8 cellular contexts compared by ENCODE assay signal in genomic region chr22:38272373-38273134, GRCh38. TPM values are rescaled to one million over a fixed set of nuclear protein-coding genes. Genes with fewer than 3 reads are reported as not detected.
DNase-seq lines count a peak whose midpoint lies in the region; ATAC-seq and TF ChIP-seq lines count a peak whose summit lies in the region.

Gene TMEM184B, minus strand, starts transcription at chr22:38273010. Its CDS starts 25,049 bp downstream, at chr22:38247961.

- H3K9me3 Mint-ChIP-seq in CD4-positive, CD25-positive, alpha-beta regulatory T cell, result no peaks in the 10 kb centered on the region
- no peaks in the 10 kb centered on the region for H3K9me3 Mint-ChIP-seq in T-helper 1 cell treated with Interleukin-12 subunit alpha and Interleukin-12 subunit beta and Interleukin-4 antibody, amounts not matched to agents 30 μg/mL and 1 μg/mL, for 36 hours

- TF ChIP-seq EP300 in upper lobe of left lung (IDR thresholded peaks at IDR 0.05), result no peak

- peak within 1 kb of the TSS; percentile 95 to 97 (median 97) for H3K27ac Mint-ChIP-seq in CD4-positive, CD25-positive, alpha-beta regulatory T cell
- peak within 1 kb of the TSS; percentile 95 for H3K27ac Mint-ChIP-seq in T-helper 1 cell treated with Interleukin-12 subunit alpha and Interleukin-12 subunit beta and Interleukin-4 antibody, amounts not matched to agents 30 μg/mL and 1 μg/mL, for 36 hours

- TF ChIP-seq CTCF in KMS-11 (conservative IDR thresholded peaks at IDR 0.05; ENCODE audit: low read depth, low read length), result no peak
- no peak for TF ChIP-seq CTCF in left ventricle myocardium inferior (IDR thresholded peaks at IDR 0.05; ENCODE audit: borderline replicate concordance)
- TF ChIP-seq CTCF in prostate gland (IDR thresholded peaks at IDR 0.05), result no peak
- TF ChIP-seq CTCF in upper lobe of left lung (IDR thresholded peaks at IDR 0.05), result peak in 3 of 6 experiments; percentile 4 to 17 (median 9)

- peak within 1 kb of the TSS; percentile 98 for H2AFZ ChIP-seq in KMS-11 (ENCODE audit: low read depth)

- peaks cover 11 to 59% (median 40%) of the 10 kb centered on the region in 4 donors for H3K4me1 Mint-ChIP-seq in CD4-positive, CD25-positive, alpha-beta regulatory T cell
- peaks cover 41% of the 10 kb centered on the region for H3K4me1 Mint-ChIP-seq in T-helper 1 cell treated with Interleukin-12 subunit alpha and Interleukin-12 subunit beta and Interleukin-4 antibody, amounts not matched to agents 30 μg/mL and 1 μg/mL, for 36 hours (ENCODE audit: low read depth)

- H3K27ac ChIP-seq in CD4-positive, CD25-positive, alpha-beta regulatory T cell (ENCODE audit: insufficient read depth, low read length, poor library complexity, severe bottlenecking), result peak within 1 kb of the TSS; percentile 74
- H3K27ac ChIP-seq in KMS-11, result no peak within 1 kb of the TSS
- peak within 1 kb of the TSS; percentile 97 for H3K27ac ChIP-seq in left ventricle myocardium inferior (replicated peaks)
- peak within 1 kb of the TSS; percentile 86 to 91 for H3K27ac ChIP-seq in prostate gland
- peak within 1 kb of the TSS; percentile 92 to 96 (median 94) for H3K27ac ChIP-seq in upper lobe of left lung

- no peaks in the 10 kb centered on the region for H3K9me3 ChIP-seq in CD4-positive, CD25-positive, alpha-beta regulatory T cell (ENCODE audit: control insufficient read depth in 2 of 2, low read length in 2 of 2)
- H3K9me3 ChIP-seq in left ventricle myocardium inferior (replicated peaks), result no peaks in the 10 kb centered on the region
- no peaks in the 10 kb centered on the region for H3K9me3 ChIP-seq in prostate gland
- H3K9me3 ChIP-seq in upper lobe of left lung, result no peaks in the 10 kb centered on the region

- peak within 1 kb of the TSS; percentile 93 for H3K4me3 ChIP-seq in CD4-positive, CD25-positive, alpha-beta regulatory T cell (ENCODE audit: low read depth, low read length)
- H3K4me3 ChIP-seq in KMS-11 (IDR thresholded peaks at IDR 0.05; ENCODE audit: insufficient read depth, low read depth, low read length) (no peak within 1 kb of the TSS), left ventricle myocardium inferior (peak within 1 kb of the TSS; percentile 100), prostate gland (peak within 1 kb of the TSS; percentile 94 to 98), upper lobe of left lung (peak within 1 kb of the TSS; percentile 73 to 99 (median 96))

- peaks cover 4% of the 10 kb centered on the region for H3K27me3 Mint-ChIP-seq in CD4-positive, CD25-positive, alpha-beta regulatory T cell
- peaks cover 4% of the 10 kb centered on the region for H3K27me3 Mint-ChIP-seq in T-helper 1 cell treated with Interleukin-12 subunit alpha and Interleukin-12 subunit beta and Interleukin-4 antibody, amounts not matched to agents 30 μg/mL and 1 μg/mL, for 36 hours (ENCODE audit: low read depth)

- H3K36me3 Mint-ChIP-seq in CD4-positive, CD25-positive, alpha-beta regulatory T cell, result peaks cover 5% of the 10 kb centered on the region
- no peaks in the 10 kb centered on the region for H3K36me3 Mint-ChIP-seq in T-helper 1 cell treated with Interleukin-12 subunit alpha and Interleukin-12 subunit beta and Interleukin-4 antibody, amounts not matched to agents 30 μg/mL and 1 μg/mL, for 36 hours (ENCODE audit: low read depth)

- peak; percentile 79 for TF ChIP-seq POLR2A in prostate gland (IDR thresholded peaks at IDR 0.05)
- peak in 3 of 4 donors; percentile 87 to 94 (median 93) for TF ChIP-seq POLR2A in upper lobe of left lung (IDR thresholded peaks at IDR 0.05)

- WGBS in prostate gland, result 0% methylated on average over 64 of the region's 97 CpGs
- 0 to 1% methylated on average over 4 to 31 of the region's 97 CpGs for WGBS in upper lobe of left lung, 2 donors

- H3K4me1 ChIP-seq in CD4-positive, CD25-positive, alpha-beta regulatory T cell (ENCODE audit: control insufficient read depth, insufficient read depth, low read length, poor library complexity, severe bottlenecking), result peaks cover 32% of the 10 kb centered on the region
- peaks cover 21% of the 10 kb centered on the region for H3K4me1 ChIP-seq in KMS-11 (ENCODE audit: low read depth, poor library complexity, severe bottlenecking)
- peaks cover 61% of the 10 kb centered on the region for H3K4me1 ChIP-seq in left ventricle myocardium inferior
- peaks cover 6% of the 10 kb centered on the region for H3K4me1 ChIP-seq in prostate gland (replicated peaks)
- peaks cover 41 to 57% (median 43%) of the 10 kb centered on the region in 4 donors for H3K4me1 ChIP-seq in upper lobe of left lung

- no peaks in the 10 kb centered on the region for H4K20me1 ChIP-seq in KMS-11 (ENCODE audit: insufficient read depth)

- DNase-seq in CD4-positive, CD25-positive, alpha-beta regulatory T cell, result peak; percentile 78 to 87 (median 81)
- DNase-seq in amniotic epithelial cell (ENCODE audit: low read depth), result peak; percentile 48
- peak; percentile 83 for DNase-seq in left ventricle myocardium inferior
- peak; percentile 66 for DNase-seq in prostate gland (ENCODE audit: low spot score)
- peak; percentile 84 to 97 for DNase-seq in upper lobe of left lung

- H3K4me3 Mint-ChIP-seq in CD4-positive, CD25-positive, alpha-beta regulatory T cell, result peak within 1 kb of the TSS; percentile 92 to 99 (median 94)
- H3K4me3 Mint-ChIP-seq in T-helper 1 cell treated with Interleukin-12 subunit alpha and Interleukin-12 subunit beta and Interleukin-4 antibody, amounts not matched to agents 30 μg/mL and 1 μg/mL, for 36 hours, result peak within 1 kb of the TSS; percentile 95

- peak; percentile 90 to 94 for ATAC-seq in CD4-positive, CD25-positive, alpha-beta regulatory T cell (ENCODE audit: low read depth in 2 of 2)
- peak; percentile 75 for ATAC-seq in GM19452 (IDR thresholded peaks at IDR 0.05; ENCODE audit: unreplicated experiment)
- peak; percentile 82 to 98 for ATAC-seq in upper lobe of left lung (ENCODE audit: low FRiP score in 2 of 2)

- H3K36me3 ChIP-seq in CD4-positive, CD25-positive, alpha-beta regulatory T cell (ENCODE audit: control insufficient read depth, insufficient read depth, low read length), result no peaks in the 10 kb centered on the region
- H3K36me3 ChIP-seq in KMS-11 (ENCODE audit: insufficient read depth) (no peaks in the 10 kb centered on the region), left ventricle myocardium inferior (no peaks in the 10 kb centered on the region), prostate gland (no peaks in the 10 kb centered on the region), upper lobe of left lung (peaks cover 0 to 6% (median 0%) of the 10 kb centered on the region in 4 donors)

- H3K27me3 ChIP-seq in CD4-positive, CD25-positive, alpha-beta regulatory T cell (ENCODE audit: control insufficient read depth, insufficient read depth, low read length), result no peaks in the 10 kb centered on the region
- H3K27me3 ChIP-seq in KMS-11 (ENCODE audit: insufficient read depth, low read depth) (no peaks in the 10 kb centered on the region), left ventricle myocardium inferior (ENCODE audit: low read depth) (no peaks in the 10 kb centered on the region), prostate gland (replicated peaks; ENCODE audit: insufficient read depth) (no peaks in the 10 kb centered on the region), upper lobe of left lung (no peaks in the 10 kb centered on the region)

- H3K9ac ChIP-seq in KMS-11, result peak within 1 kb of the TSS; percentile 68

- H3K79me2 ChIP-seq in KMS-11 (ENCODE audit: insufficient read depth, low read depth), result 0 out of 2 replicates have a peak, but pooled peaks cover 5% of the 10 kb centered on the region

- H3K4me2 ChIP-seq in KMS-11, result peak within 1 kb of the TSS; percentile 89

- intact Hi-C loops in left ventricle myocardium inferior (cut with micrococcal nuclease) (no loop called here), prostate gland (cut with DNase I) (loop anchor here (5.0 kb wide), 2 partner anchors 45 to 70 kb away; partner anchors contain the start of genes CSNK1E and MAFF)

RNA-seq across cellular contexts. Expression of gene TMEM184B, which starts in this region (rescaled TPM):
- total RNA-seq in CD4-positive, CD25-positive, alpha-beta regulatory T cell, result 31.3 TPM
- polyA plus RNA-seq in CD4-positive, CD25-positive, alpha-beta regulatory T cell, result 1 to 10 TPM; 7.2 to 8.2 (median 7.7) TPM
- total RNA-seq in left ventricle myocardium inferior (50.6 TPM), prostate gland (100 to 1,000 TPM in 1 of 2 donors, 10 to 100 TPM in 1; 76.0 to 137 TPM), upper lobe of left lung (100 to 1,000 TPM in 1 of 6 donors, 10 to 100 TPM in 5; 47.5 to 141 (median 72.1) TPM)
